Comparison of ENCODE assay signal across 8 cellular contexts in the genomic region with DNA sequence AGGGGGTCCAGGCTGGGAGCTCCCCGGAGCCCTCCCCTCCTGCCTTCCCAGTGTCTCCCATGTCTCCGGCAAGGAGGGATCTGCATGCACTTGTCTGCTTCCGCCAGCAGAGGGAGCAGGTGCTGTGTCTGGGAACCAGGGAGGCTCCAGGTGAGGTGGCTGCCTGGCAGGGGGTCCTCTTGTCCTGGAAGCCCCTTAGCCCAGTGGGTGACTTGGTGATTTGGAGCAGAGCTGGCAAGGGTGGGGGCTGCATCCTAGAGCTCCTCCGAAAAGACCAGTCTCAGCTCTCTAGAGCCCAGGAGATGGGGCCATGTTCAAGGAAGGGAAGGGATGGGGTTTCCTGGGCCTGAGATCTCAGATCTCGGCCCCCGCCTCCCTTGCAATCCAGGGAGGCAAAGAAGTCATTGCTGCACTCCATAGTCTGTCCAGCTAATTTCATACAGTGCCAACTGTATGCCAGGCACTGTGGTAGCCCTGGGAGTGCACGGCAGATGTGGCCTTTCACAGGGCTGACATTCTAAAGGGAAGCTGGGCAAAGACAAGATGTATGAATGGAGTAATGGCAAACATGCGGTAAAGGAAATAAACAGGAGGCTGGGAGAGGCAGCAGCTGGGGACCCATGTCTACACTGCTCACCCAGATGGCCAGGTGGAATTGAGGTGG. TPM values are rescaled to one million over a fixed set of nuclear protein-coding genes. Genes with fewer than 3 reads are reported as not detected.
DNase-seq lines count a peak whose midpoint lies in the region; ATAC-seq and TF ChIP-seq lines count a peak whose summit lies in the region.

No MANE protein-coding gene starts in this region.

- DNase-seq in Ammon's horn (ENCODE audit: low spot score) (peak; percentile 77), NCI-H187 treated with DMSO at 0.1 percent for 48 hours (lab: John Stamatoyannopoulos, UW) (peak; percentile 2), activated B cell treated with CpG ODN at 0.5 μM for 24 hours (peak; percentile 47), brain microvascular endothelial cell (peak; percentile 25), iris pigment epithelial cell (ENCODE audit: low read depth) (peak; percentile 39)
- peak; percentile 45 to 61 (median 57) for DNase-seq in stimulated activated CD4-positive, alpha-beta T cell treated with anti-CD3 and anti-CD28 coated beads, Interleukin-1b, Interleukin-23, amount 100 ng/mL, for 24 hours (ENCODE audit: low read depth in 4 of 4, low spot score in 1 of 4)

- no peaks in the 10 kb centered on the region for H3K27me3 ChIP-seq in brain microvascular endothelial cell (replicated peaks)

- peaks cover 22% of the 10 kb centered on the region for H3K27me3 Mint-ChIP-seq in activated B cell treated with CpG ODN at 0.5 μM for 24 hours

- intact Hi-C loops in activated B cell treated with CpG ODN at 0.5 μM for 24 hours (cut with micrococcal nuclease): loop anchor here (1.0 to 5.0 kb wide), 3 partner anchors 77 to 515 kb away; no protein-coding TSS in a partner anchor

- CTCF ChIA-PET in activated B cell treated with CpG ODN at 0.5 μM for 24 hours (lab: Charles Lee): interaction anchor here (0.6 to 1.5 kb wide), 3 partner anchors 9 to 249 kb away, joined by 3 to 8 read pairs (median 3); no protein-coding TSS in a partner anchor

- peak; percentile 43 for TF ChIP-seq CTCF in activated B cell treated with CpG ODN at 0.5 μM for 24 hours (IDR thresholded peaks at IDR 0.05)
- peak; percentile 98 for TF ChIP-seq CTCF in brain microvascular endothelial cell (IDR thresholded peaks at IDR 0.05; ENCODE audit: low read depth, low read length, missing control alignments)

- in situ Hi-C loops in brain microvascular endothelial cell (cut with HindIII; ENCODE audit: low pct_ligation_motif_present, low sequenced_read_pairs): no loop called here

- no peak overlapping the region for H3K27ac ChIP-seq in brain microvascular endothelial cell

- no peaks in the 10 kb centered on the region for H3K36me3 ChIP-seq in brain microvascular endothelial cell (replicated peaks)

- peaks cover 5% of the 10 kb centered on the region for H3K4me1 Mint-ChIP-seq in activated B cell treated with CpG ODN at 0.5 μM for 24 hours

- H3K4me3 Mint-ChIP-seq in activated B cell treated with CpG ODN at 0.5 μM for 24 hours: no peak overlapping the region

- POLR2A ChIA-PET in activated B cell treated with CpG ODN at 0.5 μM for 24 hours (lab: Charles Lee): no interaction called here

- H3K9me3 Mint-ChIP-seq in activated B cell treated with CpG ODN at 0.5 μM for 24 hours: no peaks in the 10 kb centered on the region

- no peak overlapping the region for H3K27ac Mint-ChIP-seq in activated B cell treated with CpG ODN at 0.5 μM for 24 hours

- peak; percentile 70 for ATAC-seq in GM21447 (IDR thresholded peaks at IDR 0.05; ENCODE audit: unreplicated experiment)
- ATAC-seq in activated B cell treated with CpG ODN at 0.5 μM for 24 hours (ENCODE audit: low read depth): no peak
- no peak for ATAC-seq in HG03025 (IDR thresholded peaks at IDR 0.05; ENCODE audit: low FRiP score, unreplicated experiment)

- H3K36me3 Mint-ChIP-seq in activated B cell treated with CpG ODN at 0.5 μM for 24 hours (ENCODE audit: low read depth): no peaks in the 10 kb centered on the region

- no peak overlapping the region for H3K4me3 ChIP-seq in brain microvascular endothelial cell (ENCODE audit: low read depth, low read length)

RNA-seq across cellular contexts. Expression of gene SFRP5, which starts 20.4 kb away (rescaled TPM):
- total RNA-seq in activated B cell treated with CpG ODN at 0.5 μM for 24 hours: not detected in 2 replicates

RNA-seq across cellular contexts. Expression of gene ZFYVE27, which starts 55.3 kb away (rescaled TPM):
- total RNA-seq in activated B cell treated with CpG ODN at 0.5 μM for 24 hours: 45.3 and 65.7 TPM in 2 replicates

RNA-seq across cellular contexts. Expression of gene GOLGA7B, which starts 57.5 kb away (rescaled TPM):
- total RNA-seq in activated B cell treated with CpG ODN at 0.5 μM for 24 hours: 0.04 TPM in 1 of 2 replicates, not detected in the other

Comparison
In these comparisons a context has a peak if more than half of its experiments do, and no peak if none do; other contexts are left out.
1. DNase-seq: peak in every context shown above with its lines; median percentile 77 in Ammon's horn; 57 in stimulated activated CD4-positive, alpha-beta T cell treated with anti-CD3 and anti-CD28 coated beads, Interleukin-1b, Interleukin-23, amount 100 ng/mL, for 24 hours; 47 in activated B cell treated with CpG ODN at 0.5 μM for 24 hours; 39 in iris pigment epithelial cell; 25 in brain microvascular endothelial cell; 2 in NCI-H187 treated with DMSO at 0.1 percent for 48 hours.